Comparison of ENCODE assay signal across 10 cellular contexts in the genomic region with DNA sequence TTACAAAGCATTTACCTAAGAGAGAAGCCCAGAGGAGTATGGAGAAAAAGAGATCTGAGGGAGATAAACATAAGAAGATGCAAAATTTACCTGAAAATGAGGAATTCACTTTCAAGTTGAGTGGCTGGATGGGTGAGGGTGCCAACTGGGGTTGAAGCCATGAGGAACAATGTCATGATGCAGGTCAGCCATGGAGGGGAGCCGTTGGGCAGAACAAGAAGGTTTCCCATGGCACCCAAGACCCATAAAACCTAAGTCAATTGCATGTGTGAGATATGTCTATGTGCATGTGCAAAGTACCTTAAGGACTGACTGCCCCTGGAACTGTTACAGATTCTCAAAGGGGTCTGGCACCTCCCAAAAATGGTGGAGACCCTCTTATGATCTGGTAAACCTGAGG. TPM values are rescaled to one million over a fixed set of nuclear protein-coding genes. Genes with fewer than 3 reads are reported as not detected.
DNase-seq lines count a peak whose midpoint lies in the region; ATAC-seq and TF ChIP-seq lines count a peak whose summit lies in the region.
"Had no signal": no experiment of that assay in that cellular context is flagged by ENCODE, and none has a peak within 500 bp of the region (broad histone marks: within the 10 kb centered on the region; RNA-seq: fewer than 3 reads in every experiment).

No MANE protein-coding gene starts in this region.

- intact Hi-C loops in posterior vena cava (cut with DNase I) = no loop called here

- no peak overlapping the region for H3K4me3 ChIP-seq in epithelial cell of esophagus (ENCODE audit: low read length)
- H3K4me3 ChIP-seq: suprapubic skin had no signal

- ATAC-seq in HG02763 (IDR thresholded peaks at IDR 0.05; ENCODE audit: unreplicated experiment) = no peak

- peak; percentile 9 for DNase-seq in DMS53 treated with DMSO at 0.1 percent for 48 hours (lab: John Stamatoyannopoulos, UW; ENCODE audit: unreplicated experiment)
- peak; percentile 11 for DNase-seq in NCI-H460 (ENCODE audit: extremely low read depth, low read depth)
- peak; percentile 48 for DNase-seq in epithelial cell of esophagus (ENCODE audit: low read depth)
- peak; percentile 25 for DNase-seq in medulla oblongata (ENCODE audit: extremely low spot score)
- no peak for DNase-seq in stimulated activated CD8-positive, alpha-beta memory T cell treated with anti-CD3 and anti-CD28 coated beads, Interleukin-4, amount 100 ng/mL, for 48 hours
- no peak for DNase-seq in posterior vena cava (ENCODE audit: low spot score)
- no peak for DNase-seq in GF-D8 (lab: John Stamatoyannopoulos, UW)

- TF ChIP-seq CTCF in epithelial cell of esophagus (IDR thresholded peaks at IDR 0.05; ENCODE audit: insufficient read depth, low read depth, low read length, missing control alignments) = peak; percentile 33

RNA-seq across cellular contexts. Expression of a gene that starts 46.6 kb away (rescaled TPM):
- 18.9 and 23.1 TPM in 2 replicates for total RNA-seq in NCI-H460 (2014; rRNA removed; shearing (Covaris generic))
- 10.7 and 15.0 TPM in 2 replicates for polyA plus RNA-seq in NCI-H460 (2014; cell fraction: nucleus; rRNA removed)
- total RNA-seq in posterior vena cava = 10 to 100 TPM in 1 of 2 donors, 1 to 10 TPM in 1; 9.3 to 10.8 TPM
- total RNA-seq: G401 had no signal

Comparison
In these comparisons a context has a peak if more than half of its experiments do, and no peak if none do; other contexts are left out.
1. DNase-seq: peak in DMS53 treated with DMSO at 0.1 percent for 48 hours (single experiment), NCI-H460 (single experiment), epithelial cell of esophagus (single experiment) and medulla oblongata (single experiment); none in stimulated activated CD8-positive, alpha-beta memory T cell treated with anti-CD3 and anti-CD28 coated beads, Interleukin-4, amount 100 ng/mL, for 48 hours (single experiment), posterior vena cava (single experiment) and GF-D8 (single experiment).